ENCODE assay signal across 25 cellular contexts in the genomic region with DNA sequence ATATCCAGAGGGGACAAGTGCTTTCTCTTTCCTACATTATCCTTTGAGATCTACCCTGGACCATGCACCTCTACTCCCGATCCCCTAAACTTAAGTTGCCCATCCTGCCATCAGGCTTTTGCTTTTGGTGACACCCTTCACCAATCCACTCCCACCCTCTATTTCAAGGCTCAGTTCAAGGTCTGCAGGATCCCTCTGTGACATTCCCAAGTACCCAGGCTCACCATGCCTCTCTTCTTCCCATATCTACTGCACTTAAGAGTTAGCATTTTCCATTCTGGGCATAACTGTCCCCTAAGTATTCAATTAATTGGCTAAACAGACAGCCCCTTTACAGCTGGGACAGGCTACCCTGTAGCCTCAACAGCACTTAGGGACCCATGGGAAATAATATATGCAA. TPM values are rescaled to one million over a fixed set of nuclear protein-coding genes. Genes with fewer than 3 reads are reported as not detected.
A peak's percentile ranks its signal among the peaks of the same experiment; 100 is the strongest.
DNase-seq lines count a peak whose midpoint lies in the region; ATAC-seq and TF ChIP-seq lines count a peak whose summit lies in the region.
"Had no signal": no experiment of that assay in that cellular context is flagged by ENCODE, and none has a peak within 500 bp of the region (broad histone marks: within the 10 kb centered on the region; RNA-seq: fewer than 3 reads in every experiment).

No MANE protein-coding gene starts in this region.

- in situ Hi-C loops in GM13977 (cut with MboI; ENCODE audit: low pct_unique_long_range_greater_than_20kb, low sequenced_read_pairs, unreplicated experiment), result no loop called here

- H3K9me3 ChIP-seq in cardiac muscle cell (ENCODE audit: low read depth) (no peaks in the 10 kb centered on the region), OCI-LY7 (ENCODE audit: low read length) (no peaks in the 10 kb centered on the region)
- H3K9me3 ChIP-seq: adrenal gland, left ventricle myocardium inferior, Peyer's patch, spleen, thoracic aorta had no signal

- DNase-seq in cardiac muscle cell (ENCODE audit: low read depth in 1 of 2, low spot score in 1 of 2) (peak in 1 of 2 donors; percentile 56), cardiac septum (ENCODE audit: low spot score) (no peak), OCI-LY7 (ENCODE audit: low spot score) (no peak), fibroblast of the aortic adventitia (ENCODE audit: low read depth) (no peak), GM13977 (ENCODE audit: low spot score) (no peak), GM10248 (ENCODE audit: extremely low spot score) (no peak), NCI-H2081 (lab: John Stamatoyannopoulos, UW) (no peak)
- DNase-seq: activated naive CD4-positive, alpha-beta T cell treated with anti-CD3 and anti-CD28 coated beads, Interleukin-2, amount 10 ng/mL, durations not matched to agents 7 days and 5 days; adrenal gland; DMS 273 treated with DMSO at 0.1 percent for 48 hours; head of caudate nucleus; left ventricle myocardium inferior; mesenchymal stem cell; NCI-H1105 treated with DMSO at 0.1 percent for 48 hours; NCI-H187 treated with DMSO at 0.1 percent for 48 hours; NCI-H526 treated with DMSO at 0.1 percent for 48 hours; Peyer's patch; right cardiac atrium; SHP77; spleen; stimulated activated CD4-positive, alpha-beta T cell treated with anti-CD3 and anti-CD28 coated beads, Interleukin-2, amount 100 ng/mL, for 24 hours had no signal

- peak overlapping the region; percentile 94 for H3K27ac ChIP-seq in cardiac muscle cell
- H3K27ac ChIP-seq in OCI-LY7 (ENCODE audit: low read depth, low read length, poor library complexity, severe bottlenecking), result no peak overlapping the region
- H3K27ac ChIP-seq: adrenal gland, left ventricle myocardium inferior, Peyer's patch, spleen, thoracic aorta had no signal

- H2AFZ ChIP-seq in OCI-LY7 (ENCODE audit: low read length), result no peak overlapping the region

- H3K36me3 ChIP-seq in cardiac muscle cell (peaks cover 16% of the 10 kb centered on the region), OCI-LY7 (ENCODE audit: insufficient read depth, low read length) (peaks cover 52% of the 10 kb centered on the region)

- intact Hi-C loops in cardiac septum (cut with DNase I) (loop anchor here (5.0 kb wide), 1 partner anchor 73 kb away; the partner anchor contains the start of gene HCFC2), OCI-LY7 (cut with micrococcal nuclease; ENCODE audit: unreplicated experiment) (loop anchor here (5.0 kb wide), 2 partner anchors 178 to 203 kb away; partner anchors contain the start of gene HSP90B1)

- ATAC-seq in HG02678 (IDR thresholded peaks at IDR 0.05; ENCODE audit: unreplicated experiment), result no peak
- ATAC-seq: activated T-helper 17 cell treated with anti-CD3 and anti-CD28 coated beads, Interleukin-2, amount 50 U/mL, for 72 hours; HCT116; right cardiac atrium had no signal

- no peaks in the 10 kb centered on the region for H3K9me2 ChIP-seq in OCI-LY7 (ENCODE audit: insufficient read depth, low read length)

- TF ChIP-seq CTCF in cardiac muscle cell (IDR thresholded peaks at IDR 0.05; ENCODE audit: low read depth, low read length), result no peak
- no peak for TF ChIP-seq CTCF in OCI-LY7 (conservative IDR thresholded peaks at IDR 0.05; ENCODE audit: low read length)
- TF ChIP-seq CTCF in fibroblast of the aortic adventitia (IDR thresholded peaks at IDR 0.05; ENCODE audit: insufficient read depth, low read length), result no peak
- no peak for TF ChIP-seq CTCF in GM13977 (IDR thresholded peaks at IDR 0.05; ENCODE audit: extremely low read depth, insufficient read depth, missing control alignments)
- TF ChIP-seq CTCF in GM10248 (IDR thresholded peaks at IDR 0.05; ENCODE audit: control extremely low read depth, extremely low read depth, low read depth, missing control alignments), result no peak

- POLR2A ChIA-PET in OCI-LY7 (lab: Charles Lee), result no interaction called here
- POLR2A ChIA-PET in GM10248 (lab: Yijun Ruan, JAX), result no interaction called here

- H3K4me3 ChIP-seq in cardiac muscle cell (peak overlapping the region; percentile 65), OCI-LY7 (ENCODE audit: low read depth, low read length, poor library complexity, severe bottlenecking) (no peak overlapping the region), fibroblast of the aortic adventitia (ENCODE audit: low read depth, low read length) (peak overlapping the region; percentile 17)
- H3K4me3 ChIP-seq: left ventricle myocardium inferior, Peyer's patch, spleen, thoracic aorta had no signal

- no TSS peak for BruUV-seq in OCI-LY7 (replicated peaks; lab: Mats Ljungman, UMichigan)

- CTCF ChIA-PET in OCI-LY7 (lab: Charles Lee; ENCODE audit: unreplicated experiment) (no interaction called here), GM10248 (lab: Yijun Ruan, JAX) (interaction anchor here (12.9 kb wide), 1 partner anchor 26 kb away, joined by 72 read pairs; no protein-coding TSS in a partner anchor)

- H3K4me1 ChIP-seq in cardiac muscle cell (ENCODE audit: low read depth) (peaks cover 73% of the 10 kb centered on the region), OCI-LY7 (ENCODE audit: insufficient read depth, low read length, poor library complexity, severe bottlenecking) (peaks cover 31% of the 10 kb centered on the region)

- H3K79me2 ChIP-seq in OCI-LY7 (ENCODE audit: insufficient read depth, low read depth, low read length), result peaks cover 23% of the 10 kb centered on the region

- H3K4me2 ChIP-seq in OCI-LY7 (ENCODE audit: low read length), result peak overlapping the region; percentile 94

- H3K27me3 ChIP-seq in cardiac muscle cell, result no peaks in the 10 kb centered on the region
- H3K27me3 ChIP-seq: adrenal gland, Peyer's patch, spleen had no signal

- 0 out of 2 replicates have a peak, but pooled peaks cover 3% of the 10 kb centered on the region for H4K20me1 ChIP-seq in OCI-LY7 (ENCODE audit: insufficient read depth, low read length)

RNA-seq across cellular contexts. Expression of gene NFYB, which starts 3.1 kb away (rescaled TPM):
- total RNA-seq in cardiac muscle cell (86.2 and 115 TPM in 2 replicates), cardiac septum (31.1 TPM), OCI-LY7 (2022) (38.5 and 40.3 TPM in 2 replicates), fibroblast of the aortic adventitia (ENCODE audit: low replicate concordance) (20.2 and 43.7 TPM in 2 replicates)
- 150 and 189 TPM in 2 replicates for polyA plus RNA-seq in cardiac muscle cell
- 21.6 and 30.2 TPM in 2 replicates for total RNA-seq in OCI-LY7 (2014; rRNA removed; shearing (Covaris generic))
